20 cellular contexts compared by ENCODE assay signal in genomic region chr1:67588186-67588865, GRCh38.
A peak's percentile ranks its signal among the peaks of the same experiment; 100 is the strongest.
DNase-seq lines count a peak whose midpoint lies in the region; ATAC-seq, FAIRE-seq and TF ChIP-seq lines count a peak whose summit lies in the region.
"Had no signal": no experiment of that assay in that cellular context is flagged by ENCODE, and none has a peak within 500 bp of the region (broad histone marks: within the 10 kb centered on the region; RNA-seq: fewer than 3 reads in every experiment).

No MANE protein-coding gene starts in this region.

- no peak overlapping the region for H3K4me3 ChIP-seq in gastrocnemius medialis
- H3K4me3 ChIP-seq: lung, prostate gland, SK-N-MC had no signal

- TF ChIP-seq CTCF in gastrocnemius medialis (IDR thresholded peaks at IDR 0.05 in 4 of 5, conservative IDR thresholded peaks at IDR 0.05 in 1 of 5) = no peak

- H3K27me3 Mint-ChIP-seq in activated naive CD8-positive, alpha-beta T cell treated with anti-CD3 and anti-CD28 coated beads, Interleukin-2, amount 50 U/mL, for 24 hours = no peaks in the 10 kb centered on the region
- H3K27me3 Mint-ChIP-seq: activated naive CD4-positive, alpha-beta T cell treated with anti-CD3 and anti-CD28 coated beads, Interleukin-2, amount 50 U/mL, for 24 hours had no signal

- TF ChIP-seq POLR2A in gastrocnemius medialis (IDR thresholded peaks at IDR 0.05) = no peak

- H3K4me3 Mint-ChIP-seq in activated naive CD8-positive, alpha-beta T cell treated with anti-CD3 and anti-CD28 coated beads, Interleukin-2, amount 50 U/mL, for 24 hours = no peak overlapping the region
- H3K4me3 Mint-ChIP-seq: activated naive CD4-positive, alpha-beta T cell treated with anti-CD3 and anti-CD28 coated beads, Interleukin-2, amount 50 U/mL, for 24 hours; activated T-helper 1 cell treated with anti-CD3 and anti-CD28 coated beads, Interleukin-12 subunit alpha, Interleukin-12 subunit beta, Interleukin-2, Interleukin-4 antibody, amounts not matched to agents 30 ng/mL and 10 ng/mL and 1 ng/mL, durations not matched to agents 14 hours and 24 hours and 36 hours had no signal

- peak in 1 of 2 donors; percentile 39 for ATAC-seq in gastrocnemius medialis
- no peak for ATAC-seq in activated naive CD8-positive, alpha-beta T cell treated with anti-CD3 and anti-CD28 coated beads, Interleukin-2, amount 50 U/mL, for 24 hours
- ATAC-seq in GM18498 (IDR thresholded peaks at IDR 0.05; ENCODE audit: unreplicated experiment) = no peak

- FAIRE-seq in GM19239 (lab: Jason Lieb, UNC) = no peak
- FAIRE-seq: frontal cortex, H54 had no signal

- peak; percentile 13 for DNase-seq in COR-L47 (lab: John Stamatoyannopoulos, UW)
- peak; percentile 27 for DNase-seq in NCI-H69 (lab: John Stamatoyannopoulos, UW)
- DNase-seq in epidermal melanocyte (ENCODE audit: insufficient read length, low spot score) = peak; percentile 20
- no peak for DNase-seq in gastrocnemius medialis
- no peak for DNase-seq in activated naive CD8-positive, alpha-beta T cell treated with anti-CD3 and anti-CD28 coated beads, Interleukin-2, amount 50 U/mL, for 24 hours
- no peak for DNase-seq in GM19239 (ENCODE audit: insufficient read length, low spot score)
- DNase-seq in NCI-H187 treated with DMSO at 0.1 percent for 48 hours (lab: John Stamatoyannopoulos, UW) = no peak
- DNase-seq: BE2C, DMS79, NCI-H146, NCI-H524 treated with DMSO at 0.1 percent for 48 hours had no signal

- no peaks in the 10 kb centered on the region for H3K27me3 ChIP-seq in gastrocnemius medialis
- H3K27me3 ChIP-seq: BE2C had no signal

- H3K27ac ChIP-seq in gastrocnemius medialis = peak overlapping the region; percentile 14 to 60 (median 30)
- H3K27ac ChIP-seq: KMS-11, SK-N-MC had no signal

- H3K4me1 ChIP-seq in gastrocnemius medialis = peaks cover 14 to 32% of the 10 kb centered on the region in 2 donors
- H3K4me1 ChIP-seq: BE2C, prostate gland had no signal

- intact Hi-C loops in gastrocnemius medialis (cut with DNase I; ENCODE audit: low total_unique reads) = no loop called here

- H3K4me1 Mint-ChIP-seq in activated naive CD8-positive, alpha-beta T cell treated with anti-CD3 and anti-CD28 coated beads, Interleukin-2, amount 50 U/mL, for 24 hours = no peaks in the 10 kb centered on the region
- H3K4me1 Mint-ChIP-seq: activated naive CD4-positive, alpha-beta T cell treated with anti-CD3 and anti-CD28 coated beads, Interleukin-2, amount 50 U/mL, for 24 hours had no signal

- no peaks in the 10 kb centered on the region for H3K9me3 ChIP-seq in gastrocnemius medialis
- H3K9me3 ChIP-seq: BE2C, prostate gland had no signal

- no peak overlapping the region for H3K27ac Mint-ChIP-seq in activated naive CD8-positive, alpha-beta T cell treated with anti-CD3 and anti-CD28 coated beads, Interleukin-2, amount 50 U/mL, for 24 hours
- H3K27ac Mint-ChIP-seq: activated naive CD4-positive, alpha-beta T cell treated with anti-CD3 and anti-CD28 coated beads, Interleukin-2, amount 50 U/mL, for 24 hours; activated T-helper 1 cell treated with anti-CD3 and anti-CD28 coated beads, Interleukin-12 subunit alpha, Interleukin-12 subunit beta, Interleukin-2, Interleukin-4 antibody, amounts not matched to agents 30 ng/mL and 10 ng/mL and 1 ng/mL, durations not matched to agents 14 hours and 24 hours and 36 hours had no signal

- in situ Hi-C loops in gastrocnemius medialis (cut with MboI; ENCODE audit: low sequenced_read_pairs in 4 of 4) = no loop called here

- H3K36me3 ChIP-seq in gastrocnemius medialis = no peaks in the 10 kb centered on the region
- H3K36me3 ChIP-seq: BE2C, prostate gland had no signal

- H3K36me3 Mint-ChIP-seq in activated naive CD8-positive, alpha-beta T cell treated with anti-CD3 and anti-CD28 coated beads, Interleukin-2, amount 50 U/mL, for 24 hours (ENCODE audit: low read depth) = no peaks in the 10 kb centered on the region
- H3K36me3 Mint-ChIP-seq: activated naive CD4-positive, alpha-beta T cell treated with anti-CD3 and anti-CD28 coated beads, Interleukin-2, amount 50 U/mL, for 24 hours had no signal

- H3K9me3 Mint-ChIP-seq in activated naive CD8-positive, alpha-beta T cell treated with anti-CD3 and anti-CD28 coated beads, Interleukin-2, amount 50 U/mL, for 24 hours = no peaks in the 10 kb centered on the region
- H3K9me3 Mint-ChIP-seq: activated naive CD4-positive, alpha-beta T cell treated with anti-CD3 and anti-CD28 coated beads, Interleukin-2, amount 50 U/mL, for 24 hours; activated T-helper 1 cell treated with anti-CD3 and anti-CD28 coated beads, Interleukin-12 subunit alpha, Interleukin-12 subunit beta, Interleukin-2, Interleukin-4 antibody, amounts not matched to agents 30 ng/mL and 10 ng/mL and 1 ng/mL, durations not matched to agents 14 hours and 24 hours and 36 hours had no signal

Comparison
In these comparisons a context has a peak if more than half of its experiments do, and no peak if none do; other contexts are left out.
1. DNase-seq: peak in COR-L47 (single experiment), NCI-H69 (single experiment) and epidermal melanocyte (single experiment); none in gastrocnemius medialis (0 of 2), activated naive CD8-positive, alpha-beta T cell treated with anti-CD3 and anti-CD28 coated beads, Interleukin-2, amount 50 U/mL, for 24 hours (single experiment), GM19239 (single experiment) and NCI-H187 treated with DMSO at 0.1 percent for 48 hours (single experiment).